ENCODE assay signal across 8 cellular contexts in genomic region chr17:78970834-78971763, GRCh38. TPM values are rescaled to one million over a fixed set of nuclear protein-coding genes. Genes with fewer than 3 reads are reported as not detected.
DNase-seq lines count a peak whose midpoint lies in the region; ATAC-seq and TF ChIP-seq lines count a peak whose summit lies in the region.

No MANE protein-coding gene starts in this region.

- H3K4me3 Mint-ChIP-seq in chondrocyte (ENCODE audit: unreplicated experiment), result no peak overlapping the region

- intact Hi-C loops in left colon (cut with DNase I, micrococcal nuclease), result loop anchor here in 1 of 2 donors (5.0 kb wide), 1 partner anchor 104 kb away; no protein-coding TSS in a partner anchor

- H3K4me1 Mint-ChIP-seq in chondrocyte (ENCODE audit: low read depth), result peaks cover 22% of the 10 kb centered on the region

- ATAC-seq in left colon, result peak; percentile 45
- ATAC-seq in GM18907 (IDR thresholded peaks at IDR 0.05; ENCODE audit: unreplicated experiment), result no peak

- H3K27ac Mint-ChIP-seq in chondrocyte (ENCODE audit: unreplicated experiment), result peak overlapping the region; percentile 68

- CTCF ChIA-PET in AG04449 (lab: Yijun Ruan, JAX), result interaction anchor here (0.6 to 12.7 kb wide), 55 partner anchors 10 to 474 kb away, joined by 3 to 214 read pairs (median 6); partner anchors contain the start of genes CEP295NL, LGALS3BP, TIMP2 and USP36

- H3K36me3 Mint-ChIP-seq in chondrocyte (ENCODE audit: low read depth), result peaks cover 2% of the 10 kb centered on the region

- no peak overlapping the region; the same call in 1 of the 2 replicates for H3K4me3 ChIP-seq in AG04449 (ENCODE audit: low read depth, low read length)

- TF ChIP-seq CTCF in AG04449 (IDR thresholded peaks at IDR 0.05; ENCODE audit: insufficient read depth, low read length, missing control alignments), result peak; percentile 83
- TF ChIP-seq CTCF in chondrocyte (IDR thresholded peaks at IDR 0.05), result peak; percentile 96

- H3K27me3 Mint-ChIP-seq in chondrocyte (ENCODE audit: low read depth), result no peaks in the 10 kb centered on the region

- no peaks in the 10 kb centered on the region for H3K9me3 Mint-ChIP-seq in chondrocyte (ENCODE audit: low read depth)

- POLR2A ChIA-PET in AG04449 (lab: Yijun Ruan, JAX), result interaction anchor here (2.4 kb wide), 1 partner anchor 109 kb away, joined by 5 read pairs; no protein-coding TSS in a partner anchor

- DNase-seq in AG04449 (ENCODE audit: low read depth, low spot score) (no peak), H4 (ENCODE audit: low spot score) (peak; percentile 75), NCI-H510A treated with DMSO at 0.1 percent for 48 hours (lab: John Stamatoyannopoulos, UW) (peak; percentile 86), chondrocyte (ENCODE audit: low spot score) (no peak), left colon (peak; percentile 70 to 92)
- DNase-seq in activated CD4-positive, alpha-beta T cell treated with anti-CD3 and anti-CD28 coated beads for 4 hours, result peak; percentile 71 to 81
- peak; percentile 84 for DNase-seq in stimulated activated CD4-positive, alpha-beta T cell treated with anti-CD3 and anti-CD28 coated beads, Interleukin-4, amount 100 ng/mL, for 24 hours

RNA-seq across cellular contexts. Expression of gene LGALS3BP, which starts 8.6 kb away (rescaled TPM):
- total RNA-seq in H4 (2014; rRNA removed; shearing (Covaris generic)), result 742 and 897 TPM in 2 replicates
- total RNA-seq in chondrocyte, result 120 to 177 TPM (median 127 TPM) in 3 replicates
- total RNA-seq in left colon, result 100 to 1,000 TPM; 687 to 857 TPM

RNA-seq across cellular contexts. Expression of gene CANT1, which starts 38.5 kb away (rescaled TPM):
- total RNA-seq in H4 (2014; rRNA removed; shearing (Covaris generic)), result 56.9 and 59.0 TPM in 2 replicates
- total RNA-seq in chondrocyte, result 37.3 to 50.5 TPM (median 47.9 TPM) in 3 replicates
- total RNA-seq in left colon, result 100 to 1,000 TPM; 302 to 322 TPM

RNA-seq across cellular contexts. Expression of gene TIMP2, which starts 45.9 kb away (rescaled TPM):
- 59.0 and 73.3 TPM in 2 replicates for total RNA-seq in H4 (2014; rRNA removed; shearing (Covaris generic))
- total RNA-seq in chondrocyte, result 429 to 540 TPM (median 535 TPM) in 3 replicates
- total RNA-seq in left colon, result 100 to 1,000 TPM in 1 of 2 donors, 10 to 100 TPM in 1; 45.5 to 133 TPM

RNA-seq across cellular contexts. Expression of gene C1QTNF1, which starts 52.9 kb away (rescaled TPM):
- 0.56 and 2.6 TPM in 2 replicates for total RNA-seq in H4 (2014; rRNA removed; shearing (Covaris generic))
- total RNA-seq in chondrocyte (74.7 to 96.2 TPM (median 74.9 TPM) in 3 replicates), left colon (10 to 100 TPM; 14.6 to 16.7 TPM)

Comparison
In these comparisons a context has a peak if more than half of its experiments do, and no peak if none do; other contexts are left out.
1. DNase-seq: peak in H4 (single experiment), NCI-H510A treated with DMSO at 0.1 percent for 48 hours (single experiment), activated CD4-positive, alpha-beta T cell treated with anti-CD3 and anti-CD28 coated beads for 4 hours (2 of 2), left colon (2 of 2) and stimulated activated CD4-positive, alpha-beta T cell treated with anti-CD3 and anti-CD28 coated beads, Interleukin-4, amount 100 ng/mL, for 24 hours (single experiment); none in AG04449 (single experiment) and chondrocyte (single experiment).